ENCODE assay signal across 17 cellular contexts in the genomic region with DNA sequence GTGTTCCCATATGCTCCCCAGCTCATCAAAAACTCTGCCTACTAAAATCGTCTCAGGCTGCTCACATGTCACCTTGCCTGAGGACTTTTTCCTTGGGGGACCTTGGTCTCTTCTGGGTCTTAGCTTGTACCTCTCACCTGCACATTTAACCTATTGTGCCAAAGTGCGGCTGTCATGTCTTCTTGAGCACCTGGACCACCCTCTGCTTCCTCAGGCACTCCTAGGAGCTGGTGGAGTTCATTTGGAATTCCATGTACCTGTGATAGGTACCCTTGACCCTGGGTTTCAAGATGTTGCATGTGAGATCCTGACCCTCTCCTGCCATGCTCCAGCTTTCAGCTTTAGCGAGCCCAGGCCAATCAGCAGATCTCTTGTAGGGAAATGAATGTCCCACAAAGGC. TPM values are rescaled to one million over a fixed set of nuclear protein-coding genes. Genes with fewer than 3 reads are reported as not detected.
DNase-seq lines count a peak whose midpoint lies in the region; ATAC-seq, FAIRE-seq and TF ChIP-seq lines count a peak whose summit lies in the region.
"Had no signal": no experiment of that assay in that cellular context is flagged by ENCODE, and none has a peak within 500 bp of the region (broad histone marks: within the 10 kb centered on the region; RNA-seq: fewer than 3 reads in every experiment).

No MANE protein-coding gene starts in this region.

- no peaks in the 10 kb centered on the region for H3K9me3 Mint-ChIP-seq in T-helper 2 cell treated with Interferon-gamma antibody and Interleukin-4, amounts not matched to agents 5 μg/mL and 100 μg/mL, for 36 hours
- no peaks in the 10 kb centered on the region for H3K9me3 Mint-ChIP-seq in IgD-negative memory B cell
- H3K9me3 Mint-ChIP-seq in astrocyte (ENCODE audit: unreplicated experiment), result no peaks in the 10 kb centered on the region
- H3K9me3 Mint-ChIP-seq in progenitor cell of endocrine pancreas (ENCODE audit: low read depth), result no peaks in the 10 kb centered on the region
- no peaks in the 10 kb centered on the region for H3K9me3 Mint-ChIP-seq in MCF 10A (ENCODE audit: unreplicated experiment)

- peak overlapping the region; percentile 10 for H3K4me3 Mint-ChIP-seq in T-helper 2 cell treated with Interferon-gamma antibody and Interleukin-4, amounts not matched to agents 5 μg/mL and 100 μg/mL, for 36 hours
- H3K4me3 Mint-ChIP-seq in IgD-negative memory B cell, result peak overlapping the region in 2 of 4 donors; percentile 43 to 86
- H3K4me3 Mint-ChIP-seq in astrocyte (ENCODE audit: unreplicated experiment), result no peak overlapping the region
- H3K4me3 Mint-ChIP-seq in progenitor cell of endocrine pancreas (ENCODE audit: low read depth), result no peak overlapping the region
- H3K4me3 Mint-ChIP-seq in MCF 10A (ENCODE audit: unreplicated experiment), result no peak overlapping the region

- no peaks in the 10 kb centered on the region for H3K9me3 ChIP-seq in astrocyte (ENCODE audit: insufficient read depth, low read depth, low read length)
- H3K9me3 ChIP-seq: body of pancreas, esophagus muscularis mucosa had no signal

- H3K27ac Mint-ChIP-seq in T-helper 2 cell treated with Interferon-gamma antibody and Interleukin-4, amounts not matched to agents 5 μg/mL and 100 μg/mL, for 36 hours, result peak overlapping the region; percentile 31
- H3K27ac Mint-ChIP-seq in IgD-negative memory B cell, result peak overlapping the region; percentile 2 to 63 (median 59)
- peak overlapping the region; percentile 66 for H3K27ac Mint-ChIP-seq in astrocyte (ENCODE audit: unreplicated experiment)
- peak overlapping the region; percentile 75 for H3K27ac Mint-ChIP-seq in progenitor cell of endocrine pancreas
- H3K27ac Mint-ChIP-seq in MCF 10A (ENCODE audit: low read depth, unreplicated experiment), result no peak overlapping the region

- no peak overlapping the region for H3K27ac ChIP-seq in astrocyte (ENCODE audit: low read depth, low read length)

- no TSS peak for BruUV-seq in MCF 10A (replicated peaks; lab: Mats Ljungman, UMichigan)

- H3K27me3 Mint-ChIP-seq in T-helper 2 cell treated with Interferon-gamma antibody and Interleukin-4, amounts not matched to agents 5 μg/mL and 100 μg/mL, for 36 hours (ENCODE audit: low read depth), result no peaks in the 10 kb centered on the region
- H3K27me3 Mint-ChIP-seq in IgD-negative memory B cell, result no peaks in the 10 kb centered on the region
- no peaks in the 10 kb centered on the region for H3K27me3 Mint-ChIP-seq in astrocyte (ENCODE audit: low read depth, unreplicated experiment)
- no peaks in the 10 kb centered on the region for H3K27me3 Mint-ChIP-seq in progenitor cell of endocrine pancreas
- H3K27me3 Mint-ChIP-seq in MCF 10A (ENCODE audit: insufficient read depth, unreplicated experiment), result no peaks in the 10 kb centered on the region

- no peak overlapping the region for H3K4me2 ChIP-seq in astrocyte (ENCODE audit: low read length)

- intact Hi-C loops in MCF 10A (cut with micrococcal nuclease), result loop anchor here (2.0 kb wide), 1 partner anchor 204 kb away; no protein-coding TSS in a partner anchor

- no peaks in the 10 kb centered on the region for H4K20me1 ChIP-seq in astrocyte (ENCODE audit: insufficient read depth, low read length)

- DNase-seq in T-helper 2 cell treated with Interferon-gamma antibody and Interleukin-4, amounts not matched to agents 5 μg/mL and 100 μg/mL, for 36 hours (ENCODE audit: low spot score), result no peak
- DNase-seq in T-helper 2 cell, result no peak
- DNase-seq in astrocyte (ENCODE audit: low read depth), result no peak
- DNase-seq in progenitor cell of endocrine pancreas (ENCODE audit: low spot score, unreplicated experiment), result no peak
- no peak for DNase-seq in NCI-H1092 (lab: John Stamatoyannopoulos, UW)
- DNase-seq in MCF 10A (ENCODE audit: unreplicated experiment), result no peak
- DNase-seq: body of pancreas; dermis blood vessel endothelial cell; islet precursor cell; midbrain; NCI-H187; NCI-H524 treated with DMSO at 0.1 percent for 48 hours; stimulated activated CD4-positive, alpha-beta T cell treated with anti-CD3 and anti-CD28 coated beads, Interleukin-15, amount 100 ng/mL, for 24 hours had no signal

- H3K4me1 Mint-ChIP-seq in T-helper 2 cell treated with Interferon-gamma antibody and Interleukin-4, amounts not matched to agents 5 μg/mL and 100 μg/mL, for 36 hours (ENCODE audit: low read depth), result peaks cover 23% of the 10 kb centered on the region
- peaks cover 5 to 10% (median 9%) of the 10 kb centered on the region in 3 donors for H3K4me1 Mint-ChIP-seq in IgD-negative memory B cell
- H3K4me1 Mint-ChIP-seq in astrocyte (ENCODE audit: low read depth, unreplicated experiment), result peaks cover 6% of the 10 kb centered on the region
- peaks cover 1% of the 10 kb centered on the region for H3K4me1 Mint-ChIP-seq in progenitor cell of endocrine pancreas (ENCODE audit: low read depth)
- peaks cover 7% of the 10 kb centered on the region for H3K4me1 Mint-ChIP-seq in MCF 10A (ENCODE audit: insufficient read depth, unreplicated experiment)

- no peak for FAIRE-seq in astrocyte (lab: Jason Lieb, UNC)
- FAIRE-seq: G401.6 had no signal

- POLR2A ChIA-PET in MCF 10A (lab: Yijun Ruan, JAX), result interaction anchor here (0.5 to 3.3 kb wide), 10 partner anchors 11 to 1097 kb away, joined by 3 to 20 read pairs (median 4); a partner anchor contains a TSS

- peaks cover 10% of the 10 kb centered on the region for H3K4me1 ChIP-seq in astrocyte (ENCODE audit: insufficient read depth, low read length)

- CTCF ChIA-PET in MCF 10A (lab: Yijun Ruan, JAX), result interaction anchor here (0.6 to 6.8 kb wide), 28 partner anchors 9 to 1033 kb away, joined by 3 to 77 read pairs (median 3); a partner anchor contains a TSS

- no peak for ATAC-seq in GM19023 (IDR thresholded peaks at IDR 0.05; ENCODE audit: unreplicated experiment)

- H3K4me3 ChIP-seq in astrocyte (ENCODE audit: insufficient read depth, low read depth, low read length), result no peak overlapping the region
- H3K4me3 ChIP-seq: body of pancreas had no signal

- no peaks in the 10 kb centered on the region for H3K36me3 Mint-ChIP-seq in T-helper 2 cell treated with Interferon-gamma antibody and Interleukin-4, amounts not matched to agents 5 μg/mL and 100 μg/mL, for 36 hours (ENCODE audit: low read depth)
- H3K36me3 Mint-ChIP-seq in IgD-negative memory B cell (peaks cover 9% of the 10 kb centered on the region), astrocyte (ENCODE audit: low read depth, unreplicated experiment) (peaks cover 11% of the 10 kb centered on the region), progenitor cell of endocrine pancreas (ENCODE audit: insufficient read depth) (peaks cover 12% of the 10 kb centered on the region), MCF 10A (ENCODE audit: insufficient read depth, unreplicated experiment) (peaks cover 37% of the 10 kb centered on the region)

- no peaks in the 10 kb centered on the region for H3K27me3 ChIP-seq in astrocyte (ENCODE audit: insufficient read depth, low read length)
- H3K27me3 ChIP-seq: body of pancreas, esophagus muscularis mucosa had no signal

- TF ChIP-seq CTCF in astrocyte (IDR thresholded peaks at IDR 0.05; ENCODE audit: insufficient read depth, low read depth, low read length) (no peak), progenitor cell of endocrine pancreas (IDR thresholded peaks at IDR 0.05; ENCODE audit: unreplicated experiment) (no peak), MCF 10A (IDR thresholded peaks at IDR 0.05; ENCODE audit: unreplicated experiment) (no peak)

- no peak overlapping the region for H2AFZ ChIP-seq in astrocyte (ENCODE audit: low read depth, low read length)

- no peaks in the 10 kb centered on the region for H3K79me2 ChIP-seq in astrocyte (ENCODE audit: insufficient read depth, low read length)

- peaks cover 3% of the 10 kb centered on the region for H3K36me3 ChIP-seq in astrocyte (ENCODE audit: insufficient read depth, low read length)

- H3K9ac ChIP-seq in astrocyte (ENCODE audit: low read length), result no peak overlapping the region

RNA-seq across cellular contexts. Expression of a gene that starts 10.4 kb away (rescaled TPM):
- polyA plus RNA-seq in IgD-negative memory B cell, result 27.6 TPM
- total RNA-seq in astrocyte (24.3 and 24.8 TPM in 2 replicates), progenitor cell of endocrine pancreas (33.2 and 34.7 TPM in 2 replicates), MCF 10A (2022) (64.7 and 68.1 TPM in 2 replicates)
